Comparison of ENCODE assay signal across 20 cellular contexts in the genomic region with DNA sequence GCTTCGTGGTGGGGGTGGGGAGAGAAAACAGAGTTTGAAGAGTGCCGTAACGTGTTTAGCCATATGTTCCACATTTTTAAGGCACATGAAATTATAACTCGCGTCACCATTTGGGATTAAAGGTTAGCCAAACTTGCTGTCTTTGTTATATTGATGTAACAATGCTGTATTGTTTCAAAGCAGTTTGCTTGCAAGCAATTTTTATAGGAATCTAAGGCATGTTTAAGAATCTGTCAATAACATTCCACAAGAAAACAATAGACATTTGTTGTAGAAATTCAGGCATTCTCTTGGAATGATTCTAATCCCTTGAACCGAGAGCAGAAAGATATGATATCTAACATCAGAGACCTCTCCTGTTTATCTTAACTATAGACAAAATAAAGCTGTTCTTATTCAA.
DNase-seq lines count a peak whose midpoint lies in the region; ATAC-seq, FAIRE-seq and TF ChIP-seq lines count a peak whose summit lies in the region.
"Had no signal": no experiment of that assay in that cellular context is flagged by ENCODE, and none has a peak within 500 bp of the region (broad histone marks: within the 10 kb centered on the region; RNA-seq: fewer than 3 reads in every experiment).

No MANE protein-coding gene starts in this region.

- peak overlapping the region; percentile 89 for H3K27ac ChIP-seq in Panc1 (ENCODE audit: low read length)
- H3K27ac ChIP-seq in ectodermal cell (ENCODE audit: insufficient read depth, low read depth, low read length, poor library complexity, severe bottlenecking) = peak overlapping the region; percentile 60
- H3K27ac ChIP-seq in pancreas = peak overlapping the region; percentile 66 to 77 (median 72)
- H3K27ac ChIP-seq: left ventricle myocardium inferior had no signal

- DNase-seq in Caco-2 (no peak), Panc1 (ENCODE audit: low read depth, low spot score) (no peak), pancreas (no peak), endothelial cell (ENCODE audit: low spot score) (no peak), NCI-H2196 treated with DMSO at 0.1 percent for 48 hours (lab: John Stamatoyannopoulos, UW; ENCODE audit: unreplicated experiment) (no peak), NCI-H446 (lab: John Stamatoyannopoulos, UW) (no peak)
- DNase-seq: activated CD4-positive, alpha-beta T cell treated with anti-CD3 and anti-CD28 coated beads for 48 hours; activated naive CD4-positive, alpha-beta T cell treated with Interleukin-2 at 50 U/mL for 16 hours; left ventricle myocardium inferior; MM.1S; naive B cell; NCI-H2029; NCI-H510A; SK-N-SH; stimulated activated CD4-positive, alpha-beta T cell treated with anti-CD3 and anti-CD28 coated beads, Interleukin-15, amount 100 ng/mL, for 24 hours had no signal

- BruUV-seq in Caco-2 (replicated peaks; lab: Mats Ljungman, UMichigan) (no TSS peak), Panc1 (replicated peaks; lab: Mats Ljungman, UMichigan) (no TSS peak)

- intact Hi-C loops in Caco-2 (cut with micrococcal nuclease; ENCODE audit: unreplicated experiment) (loop anchor here (5.0 kb wide), 1 partner anchor 144 kb away; the partner anchor contains the start of gene WWC2), Panc1 (cut with micrococcal nuclease; ENCODE audit: unreplicated experiment) (no loop called here), pancreas (cut with DNase I) (no loop called here)

- no peak for FAIRE-seq in pancreas (lab: Jason Lieb, UNC)
- FAIRE-seq: GM12878 had no signal

- CTCF ChIA-PET in Caco-2 (lab: Charles Lee) (interaction anchor here (1.1 kb wide), 1 partner anchor 12 kb away, joined by 3 read pairs; no protein-coding TSS in a partner anchor), Panc1 (lab: Charles Lee) (no interaction called here)

- no peaks in the 10 kb centered on the region for H3K27me3 Mint-ChIP-seq in Caco-2 (ENCODE audit: insufficient read depth, unreplicated experiment)
- no peaks in the 10 kb centered on the region for H3K27me3 Mint-ChIP-seq in endothelial cell (ENCODE audit: unreplicated experiment)
- H3K27me3 Mint-ChIP-seq: brain had no signal

- WGBS in ectodermal cell, 2 experiments = 86 to 89% methylated on average over 6 of the region's 6 CpGs
- 23 to 32% methylated on average over 6 of the region's 6 CpGs for WGBS in pancreas, 2 donors

- no peaks in the 10 kb centered on the region for H3K27me3 ChIP-seq in Caco-2 (replicated peaks; ENCODE audit: control insufficient read depth, insufficient read depth, low read length)
- no peaks in the 10 kb centered on the region for H3K27me3 ChIP-seq in Panc1 (ENCODE audit: control insufficient read depth, insufficient read depth, low read length)
- no peaks in the 10 kb centered on the region for H3K27me3 ChIP-seq in ectodermal cell (ENCODE audit: control insufficient read depth, insufficient read depth, low read length, poor library complexity, severe bottlenecking)
- H3K27me3 ChIP-seq in pancreas = no peaks in the 10 kb centered on the region

- peak overlapping the region; percentile 17 for H3K4me3 Mint-ChIP-seq in Caco-2 (ENCODE audit: unreplicated experiment)
- no peak overlapping the region for H3K4me3 Mint-ChIP-seq in endothelial cell (ENCODE audit: unreplicated experiment)
- H3K4me3 Mint-ChIP-seq: brain, naive B cell had no signal

- in situ Hi-C loops in Panc1 (cut with HindIII; ENCODE audit: low pct_unique_long_range_greater_than_20kb, low sequenced_read_pairs) = no loop called here

- H3K36me3 ChIP-seq in Caco-2 (ENCODE audit: control insufficient read depth, insufficient read depth, low read length) (no peaks in the 10 kb centered on the region), Panc1 (ENCODE audit: control insufficient read depth, insufficient read depth, low read length) (peaks cover 3% of the 10 kb centered on the region; the same call in 1 of the 2 replicates), ectodermal cell (ENCODE audit: control insufficient read depth, insufficient read depth, low read length) (peaks cover 5% of the 10 kb centered on the region), pancreas (no peaks in the 10 kb centered on the region)
- H3K36me3 ChIP-seq: prostate gland had no signal

- H3K36me3 Mint-ChIP-seq in Caco-2 (ENCODE audit: insufficient read depth, unreplicated experiment) = peaks cover 75% of the 10 kb centered on the region
- H3K36me3 Mint-ChIP-seq in endothelial cell (ENCODE audit: low read depth, unreplicated experiment) = no peaks in the 10 kb centered on the region
- H3K36me3 Mint-ChIP-seq: naive B cell had no signal

- no peak for TF ChIP-seq CTCF in Caco-2 (IDR thresholded peaks at IDR 0.05; ENCODE audit: insufficient read depth in 1 of 2, low read depth in 1 of 2, low read length in 1 of 2, severe bottlenecking in 1 of 2, unreplicated experiment in 1 of 2)
- TF ChIP-seq CTCF in Panc1 (IDR thresholded peaks at IDR 0.05) = no peak
- TF ChIP-seq CTCF in pancreas (IDR thresholded peaks at IDR 0.05) = no peak
- no peak for TF ChIP-seq CTCF in endothelial cell (IDR thresholded peaks at IDR 0.05; ENCODE audit: unreplicated experiment)

- H3K4me1 ChIP-seq in Caco-2 = peaks cover 57% of the 10 kb centered on the region
- peaks cover 34% of the 10 kb centered on the region for H3K4me1 ChIP-seq in Panc1 (ENCODE audit: control insufficient read depth, insufficient read depth, low read length)
- peaks cover 14% of the 10 kb centered on the region for H3K4me1 ChIP-seq in ectodermal cell (ENCODE audit: control insufficient read depth, insufficient read depth, low read length)
- peaks cover 26 to 43% (median 30%) of the 10 kb centered on the region in 3 donors for H3K4me1 ChIP-seq in pancreas
- H3K4me1 ChIP-seq: prostate gland had no signal

- H3K4me1 Mint-ChIP-seq in Caco-2 (ENCODE audit: low read depth, unreplicated experiment) = peaks cover 43% of the 10 kb centered on the region
- H3K4me1 Mint-ChIP-seq in endothelial cell (ENCODE audit: unreplicated experiment) = peaks cover 16% of the 10 kb centered on the region
- H3K4me1 Mint-ChIP-seq: naive B cell had no signal

- POLR2A ChIA-PET in Caco-2 (lab: Charles Lee) = no interaction called here
- POLR2A ChIA-PET in Panc1 (lab: Charles Lee) = no interaction called here

- H3K27ac Mint-ChIP-seq in Caco-2 (ENCODE audit: unreplicated experiment) = peak overlapping the region; percentile 46
- no peak overlapping the region for H3K27ac Mint-ChIP-seq in endothelial cell (ENCODE audit: unreplicated experiment)

- H3K9me3 Mint-ChIP-seq in Caco-2 (ENCODE audit: unreplicated experiment) = peaks cover 14% of the 10 kb centered on the region
- no peaks in the 10 kb centered on the region for H3K9me3 Mint-ChIP-seq in endothelial cell (ENCODE audit: unreplicated experiment)

- ATAC-seq in Panc1 (0 out of 2 replicates have a peak, but pooled peaks have one; percentile 32), pancreas (peak in 2 of 4 donors; percentile 4 to 36), HG02642 (IDR thresholded peaks at IDR 0.05; ENCODE audit: poor library complexity, unreplicated experiment) (no peak)
- ATAC-seq: GM12878 had no signal

- H3K9me3 ChIP-seq in Caco-2 (peaks cover 2% of the 10 kb centered on the region; the same call in 1 of the 2 replicates), Panc1 (ENCODE audit: control insufficient read depth, insufficient read depth, low read depth, low read length) (no peaks in the 10 kb centered on the region), ectodermal cell (ENCODE audit: control insufficient read depth, low read length) (no peaks in the 10 kb centered on the region), pancreas (no peaks in the 10 kb centered on the region)
- H3K9me3 ChIP-seq: prostate gland had no signal

- no peak overlapping the region for H3K4me3 ChIP-seq in Caco-2 (ENCODE audit: low read depth, low read length)
- no peak overlapping the region for H3K4me3 ChIP-seq in Panc1 (ENCODE audit: low read depth in 2 of 2, low read length in 2 of 2)
- H3K4me3 ChIP-seq in ectodermal cell (ENCODE audit: insufficient read depth, low read depth, low read length) = no peak overlapping the region
- no peak overlapping the region for H3K4me3 ChIP-seq in pancreas
- H3K4me3 ChIP-seq: GM12878, left ventricle myocardium inferior, prostate gland had no signal
